In the genomic region with DNA sequence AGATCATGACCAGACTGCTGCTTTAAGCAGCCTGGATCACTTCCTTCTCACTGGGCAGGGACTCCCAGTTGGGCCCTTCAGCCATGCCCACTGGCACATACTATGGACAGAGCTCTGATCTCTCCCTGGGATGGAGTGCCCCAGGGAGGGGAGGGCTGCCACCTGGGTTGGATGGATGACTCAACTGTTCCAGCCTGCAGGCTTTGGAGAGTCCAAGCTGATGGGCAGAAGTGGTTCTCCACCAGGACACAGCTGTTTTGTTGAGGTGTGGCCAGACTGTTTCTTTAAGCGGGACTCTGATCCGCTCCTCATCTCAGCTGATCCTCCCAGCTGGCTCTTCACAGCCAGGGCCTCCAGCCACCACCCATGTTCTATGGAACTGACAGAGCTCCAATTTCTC, we compare ENCODE assay signal across 14 cellular contexts.
"Had no signal": no experiment of that assay in that cellular context is flagged by ENCODE, and none has a peak within 500 bp of the region (broad histone marks: within the 10 kb centered on the region; RNA-seq: fewer than 3 reads in every experiment).

No MANE protein-coding gene starts in this region.

- H3K4me3 Mint-ChIP-seq: naive thymus-derived CD8-positive, alpha-beta T cell had no signal

- DNase-seq: effector memory CD4-positive, alpha-beta T cell; glutamatergic neuron; islet precursor cell; left ventricle myocardium inferior; lower lobe of right lung; naive thymus-derived CD8-positive, alpha-beta T cell; stimulated activated naive CD4-positive, alpha-beta T cell; stomach; substantia nigra; transverse colon had no signal

- H3K9me3 ChIP-seq: gastroesophageal sphincter, neutrophil had no signal

- H3K27ac Mint-ChIP-seq: naive thymus-derived CD8-positive, alpha-beta T cell had no signal

- H3K27me3 ChIP-seq: gastroesophageal sphincter, neutrophil, stomach, transverse colon had no signal

- H3K4me1 ChIP-seq: gastroesophageal sphincter, left ventricle myocardium inferior, lower lobe of right lung, stomach, transverse colon had no signal

- H3K4me3 ChIP-seq: gastroesophageal sphincter, left ventricle myocardium inferior, lower lobe of right lung, skin epidermis, stomach, thoracic aorta, transverse colon had no signal

- H3K36me3 ChIP-seq: left ventricle myocardium inferior, lower lobe of right lung, neutrophil had no signal

- H3K27ac ChIP-seq: gastroesophageal sphincter, left ventricle myocardium inferior, lower lobe of right lung, neutrophil, skin epidermis, stomach, thoracic aorta, transverse colon had no signal

- H3K4me1 Mint-ChIP-seq: naive thymus-derived CD8-positive, alpha-beta T cell had no signal
